24 cellular contexts compared by ENCODE assay signal in the genomic region with DNA sequence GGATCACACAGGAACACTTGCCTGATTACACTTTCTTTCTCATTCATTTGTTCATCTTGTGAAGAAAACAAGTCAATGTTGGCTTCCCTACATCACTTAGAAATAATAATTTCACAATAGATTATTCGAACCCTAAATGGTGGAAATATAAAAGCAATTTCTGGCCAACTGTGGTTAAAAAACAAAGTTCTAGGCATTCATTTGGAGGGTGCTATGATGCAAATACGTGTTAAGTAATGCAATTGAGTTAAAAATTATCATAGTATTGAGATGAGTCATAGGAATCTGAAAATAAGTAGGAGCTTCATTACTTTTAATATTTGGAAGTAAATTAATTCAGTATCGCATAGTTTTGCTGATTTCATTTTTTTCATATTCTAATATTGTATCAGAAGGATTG.
DNase-seq lines count a peak whose midpoint lies in the region; ATAC-seq and TF ChIP-seq lines count a peak whose summit lies in the region.
"Had no signal": no experiment of that assay in that cellular context is flagged by ENCODE, and none has a peak within 500 bp of the region (broad histone marks: within the 10 kb centered on the region; RNA-seq: fewer than 3 reads in every experiment).

No MANE protein-coding gene starts in this region.

- no peaks in the 10 kb centered on the region for H3K9me3 Mint-ChIP-seq in WTC11

- ATAC-seq in PC-3 = no peak
- ATAC-seq in gastroesophageal sphincter = no peak
- no peak for ATAC-seq in WTC11
- ATAC-seq: gastrocnemius medialis had no signal

- no peak for TF ChIP-seq EP300 in gastroesophageal sphincter (IDR thresholded peaks at IDR 0.05)

- no TSS peak for BruUV-seq in PC-3 (replicated peaks; lab: Mats Ljungman, UMichigan)

- DNase-seq in PC-3 (no peak), cardiac fibroblast (ENCODE audit: low read depth in 2 of 2) (peak; percentile 43 to 69), iris pigment epithelial cell (ENCODE audit: low read depth) (peak; percentile 47), WTC11 (ENCODE audit: low spot score) (no peak), D341Med (ENCODE audit: low spot score) (no peak), testis (no peak)
- DNase-seq: activated CD4-positive, alpha-beta T cell treated with anti-CD3 and anti-CD28 coated beads, Interleukin-2, amount 50 U/mL, for 48 hours; activated naive CD4-positive, alpha-beta T cell; anterior cingulate cortex; DMS 273 treated with DMSO at 0.1 percent for 48 hours; gastrocnemius medialis; H7; kidney glomerular epithelial cell; NCI-H1092; NCI-H2029 treated with DMSO at 0.1 percent for 48 hours; NCI-H446; stimulated activated CD8-positive, alpha-beta memory T cell treated with anti-CD3 and anti-CD28 coated beads, Interleukin-4, amount 100 ng/mL, for 48 hours; T-helper 2 cell; uterus had no signal

- no peaks in the 10 kb centered on the region for H3K4me1 Mint-ChIP-seq in WTC11

- WGBS in gastroesophageal sphincter (ENCODE audit: low coverage in 1 of 2), 2 donors = 77 to 82% methylated on average over 3 of the region's 3 CpGs
- WGBS in testis, 2 donors = 89 to 92% methylated on average over 3 of the region's 3 CpGs

- no peak overlapping the region for H3K4me3 ChIP-seq in ACC112 (ENCODE audit: low read depth, low read length)
- no peak overlapping the region for H3K4me3 ChIP-seq in PC-3 (ENCODE audit: low read length)
- H3K4me3 ChIP-seq in cardiac fibroblast (replicated peaks in 1 of 2; ENCODE audit: low read depth in 2 of 2, low read length in 2 of 2) = no peak overlapping the region
- H3K4me3 ChIP-seq in gastroesophageal sphincter = no peak overlapping the region
- H3K4me3 ChIP-seq in testis = no peak overlapping the region
- H3K4me3 ChIP-seq: gastrocnemius medialis, SJCRH30, uterus had no signal

- H3K9me2 ChIP-seq in PC-3 (replicated peaks; ENCODE audit: low read length) = no peaks in the 10 kb centered on the region

- POLR2A ChIA-PET in PC-3 (lab: Charles Lee; ENCODE audit: unreplicated experiment) = no interaction called here
- POLR2A ChIA-PET in WTC11 (lab: Charles Lee) = no interaction called here

- CTCF ChIA-PET in PC-3 (lab: Charles Lee) (no interaction called here), WTC11 (lab: Charles Lee) (no interaction called here)

- TF ChIP-seq POLR2A in gastroesophageal sphincter (IDR thresholded peaks at IDR 0.05) (no peak), testis (IDR thresholded peaks at IDR 0.05) (no peak)

- no peaks in the 10 kb centered on the region for H3K36me3 Mint-ChIP-seq in WTC11

- H3K9ac ChIP-seq in PC-3 (ENCODE audit: low read length) = no peak overlapping the region
- H3K9ac ChIP-seq: KMS-11 had no signal

- no peaks in the 10 kb centered on the region for H4K20me1 ChIP-seq in PC-3 (ENCODE audit: low read length)

- H3K79me2 ChIP-seq in ACC112 (ENCODE audit: control insufficient read depth, insufficient read depth, low read length, unreplicated experiment) = no peaks in the 10 kb centered on the region
- no peaks in the 10 kb centered on the region for H3K79me2 ChIP-seq in PC-3 (ENCODE audit: low read length)

- no peaks in the 10 kb centered on the region for H3K27me3 Mint-ChIP-seq in WTC11 (ENCODE audit: low read depth)

- 0 out of 2 replicates have a peak overlapping the region, but pooled peaks have one; percentile 10 for H3K4me2 ChIP-seq in PC-3 (ENCODE audit: low read length)
- H3K4me2 ChIP-seq: KMS-11 had no signal

- peaks cover 41% of the 10 kb centered on the region for H3K4me1 ChIP-seq in ACC112 (ENCODE audit: control insufficient read depth, insufficient read depth, low read length, unreplicated experiment)
- H3K4me1 ChIP-seq in PC-3 (ENCODE audit: insufficient read depth, low read length) = peaks cover 30% of the 10 kb centered on the region
- no peaks in the 10 kb centered on the region for H3K4me1 ChIP-seq in gastroesophageal sphincter
- H3K4me1 ChIP-seq in testis = no peaks in the 10 kb centered on the region
- H3K4me1 ChIP-seq: gastrocnemius medialis, SJCRH30, uterus had no signal

- H3K27ac Mint-ChIP-seq in WTC11 = no peak overlapping the region

- H3K9me3 ChIP-seq in PC-3 (ENCODE audit: low read length) (no peaks in the 10 kb centered on the region), gastroesophageal sphincter (no peaks in the 10 kb centered on the region), testis (no peaks in the 10 kb centered on the region)
- H3K9me3 ChIP-seq: gastrocnemius medialis, SJCRH30, uterus had no signal

- H3K27me3 ChIP-seq in ACC112 (ENCODE audit: insufficient read depth, low read length) (no peaks in the 10 kb centered on the region), PC-3 (ENCODE audit: low read length) (no peaks in the 10 kb centered on the region), gastroesophageal sphincter (no peaks in the 10 kb centered on the region), testis (no peaks in the 10 kb centered on the region)
- H3K27me3 ChIP-seq: gastrocnemius medialis, SJCRH30, uterus had no signal

- no peak overlapping the region for H3K4me3 Mint-ChIP-seq in WTC11

- H3K27ac ChIP-seq in ACC112 (ENCODE audit: low read depth, low read length) = peak overlapping the region; percentile 88
- peak overlapping the region; percentile 59 for H3K27ac ChIP-seq in PC-3 (ENCODE audit: low read length)
- no peak overlapping the region for H3K27ac ChIP-seq in gastroesophageal sphincter
- H3K27ac ChIP-seq in testis = no peak overlapping the region
- H3K27ac ChIP-seq: gastrocnemius medialis, KMS-11, SJCRH30, uterus, VCaP had no signal

- TF ChIP-seq CTCF in PC-3 (conservative IDR thresholded peaks at IDR 0.05; ENCODE audit: low read depth, low read length) (no peak), cardiac fibroblast (IDR thresholded peaks at IDR 0.05; ENCODE audit: low read depth, low read length) (no peak), gastroesophageal sphincter (IDR thresholded peaks at IDR 0.05) (no peak), WTC11 (IDR thresholded peaks at IDR 0.05) (no peak), testis (IDR thresholded peaks at IDR 0.05) (no peak)

- H3K36me3 ChIP-seq in ACC112 (ENCODE audit: insufficient read depth, low read length) (no peaks in the 10 kb centered on the region), PC-3 (ENCODE audit: low read depth, low read length) (no peaks in the 10 kb centered on the region), gastroesophageal sphincter (no peaks in the 10 kb centered on the region), testis (ENCODE audit: low read depth, missing control alignments) (no peaks in the 10 kb centered on the region)
- H3K36me3 ChIP-seq: gastrocnemius medialis, SJCRH30, uterus had no signal

- H3F3A ChIP-seq in PC-3 (ENCODE audit: low read length, unreplicated experiment) = no peaks in the 10 kb centered on the region

- no peak overlapping the region for H2AFZ ChIP-seq in ACC112 (ENCODE audit: low read length, unreplicated experiment)
- H2AFZ ChIP-seq in PC-3 (ENCODE audit: low read length) = no peak overlapping the region

- intact Hi-C loops in PC-3 (cut with micrococcal nuclease) = loop anchor here (1.0 kb wide), 1 partner anchor 10 kb away; no protein-coding TSS in a partner anchor
- intact Hi-C loops in testis (cut with DNase I; ENCODE audit: low total_unique reads) = no loop called here

TF ChIP-seq in WTC11, 78 proteins besides CTCF, POLR2A, EP300 and RAD21 (continues in another document):
- TF ChIP-seq, protein P1, sequence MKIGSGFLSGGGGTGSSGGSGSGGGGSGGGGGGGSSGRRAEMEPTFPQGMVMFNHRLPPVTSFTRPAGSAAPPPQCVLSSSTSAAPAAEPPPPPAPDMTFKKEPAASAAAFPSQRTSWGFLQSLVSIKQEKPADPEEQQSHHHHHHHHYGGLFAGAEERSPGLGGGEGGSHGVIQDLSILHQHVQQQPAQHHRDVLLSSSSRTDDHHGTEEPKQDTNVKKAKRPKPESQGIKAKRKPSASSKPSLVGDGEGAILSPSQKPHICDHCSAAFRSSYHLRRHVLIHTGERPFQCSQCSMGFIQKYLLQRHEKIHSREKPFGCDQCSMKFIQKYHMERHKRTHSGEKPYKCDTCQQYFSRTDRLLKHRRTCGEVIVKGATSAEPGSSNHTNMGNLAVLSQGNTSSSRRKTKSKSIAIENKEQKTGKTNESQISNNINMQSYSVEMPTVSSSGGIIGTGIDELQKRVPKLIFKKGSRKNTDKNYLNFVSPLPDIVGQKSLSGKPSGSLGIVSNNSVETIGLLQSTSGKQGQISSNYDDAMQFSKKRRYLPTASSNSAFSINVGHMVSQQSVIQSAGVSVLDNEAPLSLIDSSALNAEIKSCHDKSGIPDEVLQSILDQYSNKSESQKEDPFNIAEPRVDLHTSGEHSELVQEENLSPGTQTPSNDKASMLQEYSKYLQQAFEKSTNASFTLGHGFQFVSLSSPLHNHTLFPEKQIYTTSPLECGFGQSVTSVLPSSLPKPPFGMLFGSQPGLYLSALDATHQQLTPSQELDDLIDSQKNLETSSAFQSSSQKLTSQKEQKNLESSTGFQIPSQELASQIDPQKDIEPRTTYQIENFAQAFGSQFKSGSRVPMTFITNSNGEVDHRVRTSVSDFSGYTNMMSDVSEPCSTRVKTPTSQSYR (CRISPR knock-in tag; IDR thresholded peaks at IDR 0.05) = no peak
- no peak for TF ChIP-seq SMAD3 (CRISPR knock-in tag; IDR thresholded peaks at IDR 0.05; ENCODE audit: borderline replicate concordance)
- TF ChIP-seq, protein P2, sequence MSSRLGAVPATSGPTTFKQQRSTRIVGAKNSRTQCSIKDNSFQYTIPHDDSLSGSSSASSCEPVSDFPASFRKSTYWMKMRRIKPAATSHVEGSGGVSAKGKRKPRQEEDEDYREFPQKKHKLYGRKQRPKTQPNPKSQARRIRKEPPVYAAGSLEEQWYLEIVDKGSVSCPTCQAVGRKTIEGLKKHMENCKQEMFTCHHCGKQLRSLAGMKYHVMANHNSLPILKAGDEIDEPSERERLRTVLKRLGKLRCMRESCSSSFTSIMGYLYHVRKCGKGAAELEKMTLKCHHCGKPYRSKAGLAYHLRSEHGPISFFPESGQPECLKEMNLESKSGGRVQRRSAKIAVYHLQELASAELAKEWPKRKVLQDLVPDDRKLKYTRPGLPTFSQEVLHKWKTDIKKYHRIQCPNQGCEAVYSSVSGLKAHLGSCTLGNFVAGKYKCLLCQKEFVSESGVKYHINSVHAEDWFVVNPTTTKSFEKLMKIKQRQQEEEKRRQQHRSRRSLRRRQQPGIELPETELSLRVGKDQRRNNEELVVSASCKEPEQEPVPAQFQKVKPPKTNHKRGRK (CRISPR knock-in tag; IDR thresholded peaks at IDR 0.05; ENCODE audit: borderline replicate concordance) = no peak
- no peak for TF ChIP-seq NFYB (CRISPR knock-in tag; conservative IDR thresholded peaks at IDR 0.05; ENCODE audit: low read depth)
- TF ChIP-seq ZNF138 (CRISPR knock-in tag; conservative IDR thresholded peaks at IDR 0.05) = no peak

Comparison
In these comparisons a context has a peak if more than half of its experiments do, and no peak if none do; other contexts are left out.
1. H3K27ac ChIP-seq: peak in ACC112 (single experiment) and PC-3 (single experiment); none in gastroesophageal sphincter (0 of 4) and testis (0 of 2).
2. DNase-seq: peak in cardiac fibroblast (2 of 2) and iris pigment epithelial cell (single experiment); none in PC-3 (single experiment), WTC11 (single experiment), D341Med (single experiment) and testis (single experiment).